13 cellular contexts compared by ENCODE assay signal in genomic region chr14:61196792-61197191, GRCh38.
DNase-seq lines count a peak whose midpoint lies in the region; ATAC-seq, FAIRE-seq and TF ChIP-seq lines count a peak whose summit lies in the region.
"Had no signal": no experiment of that assay in that cellular context is flagged by ENCODE, and none has a peak within 500 bp of the region (broad histone marks: within the 10 kb centered on the region; RNA-seq: fewer than 3 reads in every experiment).

No MANE protein-coding gene starts in this region.

- FAIRE-seq in GM19239 (lab: Jason Lieb, UNC): no peak

- no peak overlapping the region for H2BK120ac ChIP-seq in IMR-90 (ENCODE audit: low read depth, low read length)

- H2BK15ac ChIP-seq in IMR-90 (ENCODE audit: low read depth, low read length): no peak overlapping the region; the same call in 2 of the 3 replicates

- no peak overlapping the region for H3K4ac ChIP-seq in IMR-90 (ENCODE audit: low read depth, low read length)

- TF ChIP-seq CTCF in AG09309 (IDR thresholded peaks at IDR 0.05; ENCODE audit: control insufficient read depth, insufficient read depth, low read depth, low read length, missing control alignments): peak; percentile 15
- no peak for TF ChIP-seq CTCF in IMR-90 (conservative IDR thresholded peaks at IDR 0.05; ENCODE audit: low read depth, low read length)
- peak; percentile 64 for TF ChIP-seq CTCF in RWPE2 (IDR thresholded peaks at IDR 0.05; ENCODE audit: poor library complexity, severe bottlenecking)
- TF ChIP-seq CTCF in fibroblast of the aortic adventitia (IDR thresholded peaks at IDR 0.05; ENCODE audit: insufficient read depth, low read length): peak; percentile 12
- TF ChIP-seq CTCF in GM10266 (IDR thresholded peaks at IDR 0.05; ENCODE audit: control insufficient read depth, insufficient read depth, low read depth, missing control alignments): no peak

- H3K9ac ChIP-seq in IMR-90 (ENCODE audit: low read depth, low read length): no peak overlapping the region
- H3K9ac ChIP-seq: BLaER1 had no signal

- dilution Hi-C loops in IMR-90 (cut with HindIII; ENCODE audit: low sequenced_read_pairs, unreplicated experiment): no loop called here

- no peak overlapping the region for H4K8ac ChIP-seq in IMR-90 (ENCODE audit: low read depth in 2 of 2, low read length in 2 of 2)

- H3K9me1 ChIP-seq in IMR-90 (ENCODE audit: insufficient read depth, low read length): peaks cover 6% of the 10 kb centered on the region

- H3K27me3 ChIP-seq in IMR-90 (ENCODE audit: control insufficient read depth, insufficient read depth, low read length) (no peaks in the 10 kb centered on the region), RWPE2 (ENCODE audit: insufficient read depth, poor library complexity, severe bottlenecking) (no peaks in the 10 kb centered on the region)
- H3K27me3 ChIP-seq: BLaER1, colonic mucosa had no signal

- in situ Hi-C loops in IMR-90 (cut with MboI; ENCODE audit: low sequenced_read_pairs): no loop called here

- H3K4me1 ChIP-seq in IMR-90 (ENCODE audit: control insufficient read depth, insufficient read depth, low read length) (peaks cover 9% of the 10 kb centered on the region), RWPE2 (ENCODE audit: insufficient read depth, poor library complexity, severe bottlenecking) (no peaks in the 10 kb centered on the region)
- H3K4me1 ChIP-seq: BLaER1, colonic mucosa had no signal

- no peak for TF ChIP-seq POLR2A in IMR-90 (IDR thresholded peaks at IDR 0.05; ENCODE audit: low read depth, low read length)

- H3K14ac ChIP-seq in IMR-90 (replicated peaks; ENCODE audit: low read depth, low read length): no peak overlapping the region

- peak; percentile 20; the same call in 1 of the 2 replicates for TF ChIP-seq RAD21 in IMR-90 (IDR thresholded peaks at IDR 0.05; ENCODE audit: low read length)

- no peak overlapping the region for H3K4me2 ChIP-seq in IMR-90 (ENCODE audit: low read depth, low read length)
- H3K4me2 ChIP-seq: BLaER1 had no signal

- 60% methylated on average over 1 of the region's 3 CpGs; no CpG with 5 or more reads in 1 of the 2 experiments for WGBS in IMR-90 (ENCODE audit: extremely low coverage in 2 of 2, insufficient read length in 1 of 2), 2 experiments

- H2AFZ ChIP-seq in IMR-90 (replicated peaks; ENCODE audit: low read length, poor library complexity): no peak overlapping the region

- H3K4me3 ChIP-seq in AG09309 (ENCODE audit: control insufficient read depth, low read depth, low read length): no peak overlapping the region
- H3K4me3 ChIP-seq in IMR-90 (ENCODE audit: insufficient read depth, low read depth, low read length): no peak overlapping the region
- H3K4me3 ChIP-seq in RWPE2 (ENCODE audit: severe bottlenecking): no peak overlapping the region
- no peak overlapping the region for H3K4me3 ChIP-seq in fibroblast of the aortic adventitia (ENCODE audit: low read depth, low read length)
- H3K4me3 ChIP-seq: BLaER1, colonic mucosa had no signal

- H4K91ac ChIP-seq in IMR-90 (ENCODE audit: insufficient read depth, low read depth, low read length): no peak overlapping the region

- POLR2A ChIA-PET in IMR-90 (lab: Charles Lee; ENCODE audit: unreplicated experiment): no interaction called here

- H4K5ac ChIP-seq in IMR-90 (ENCODE audit: low read depth, low read length): no peak overlapping the region

- CTCF ChIA-PET in IMR-90 (lab: Yijun Ruan, JAX): no interaction called here

- no peak overlapping the region for H2BK20ac ChIP-seq in IMR-90 (ENCODE audit: low read depth, low read length)

- H2AK9ac ChIP-seq in IMR-90 (replicated peaks; ENCODE audit: low read depth, low read length, poor library complexity): no peak overlapping the region

- no peaks in the 10 kb centered on the region for H3K79me1 ChIP-seq in IMR-90 (ENCODE audit: low read depth in 1 of 2, low read length in 2 of 2)

- DNase-seq in AG09309 (ENCODE audit: low read depth): no peak
- no peak for DNase-seq in IMR-90
- no peak for DNase-seq in RWPE2 (ENCODE audit: low spot score)
- DNase-seq in fibroblast of the aortic adventitia (ENCODE audit: low read depth): no peak
- no peak for DNase-seq in GM10266 (ENCODE audit: extremely low spot score)
- no peak for DNase-seq in stimulated activated CD4-positive, alpha-beta T cell treated with anti-CD3 and anti-CD28 coated beads, Interleukin-2, amount 100 ng/mL, for 48 hours
- DNase-seq in GM19239 (ENCODE audit: insufficient read length, low spot score): no peak
- DNase-seq in T-helper 2 cell: no peak
- DNase-seq: colonic mucosa; immature natural killer cell; naive B cell; stimulated activated naive B cell treated with anti-CD40 and anti-IgM and Interleukin-4, amounts not matched to agents 10 μg/mL and 1 μg/mL and 100 μg/mL, for 72 hours had no signal

- H2BK5ac ChIP-seq in IMR-90 (ENCODE audit: low read depth, low read length, poor library complexity, severe bottlenecking): no peak overlapping the region

- no peak overlapping the region for H2AK5ac ChIP-seq in IMR-90 (ENCODE audit: low read depth, low read length)

- no peak overlapping the region for H3K56ac ChIP-seq in IMR-90 (ENCODE audit: extremely low read depth, insufficient read depth, low read length)

- H3K18ac ChIP-seq in IMR-90 (ENCODE audit: low read depth, low read length): no peak overlapping the region

- H3K36me3 ChIP-seq in IMR-90 (ENCODE audit: control insufficient read depth, insufficient read depth, low read length) (no peaks in the 10 kb centered on the region), RWPE2 (ENCODE audit: low read depth) (no peaks in the 10 kb centered on the region)
- H3K36me3 ChIP-seq: BLaER1, colonic mucosa had no signal

- H3K23ac ChIP-seq in IMR-90 (ENCODE audit: low read depth, low read length): no peak overlapping the region

- H3K27ac ChIP-seq in IMR-90 (ENCODE audit: insufficient read depth, low read length) (no peak overlapping the region), RWPE2 (ENCODE audit: poor library complexity, severe bottlenecking) (no peak overlapping the region)
- H3K27ac ChIP-seq: BLaER1, colonic mucosa had no signal

- no peak for ATAC-seq in IMR-90 (ENCODE audit: low read depth)
- ATAC-seq in RWPE2 (ENCODE audit: low read depth): peak; percentile 58; the same call in 2 of the 3 replicates
- ATAC-seq: stimulated activated naive B cell treated with anti-CD40 and anti-IgM and Interleukin-4, amounts not matched to agents 10 μg/mL and 1 μg/mL and 100 μg/mL, for 72 hours had no signal

- no peaks in the 10 kb centered on the region for H4K20me1 ChIP-seq in IMR-90 (ENCODE audit: insufficient read depth, low read length)
- H4K20me1 ChIP-seq: BLaER1 had no signal

- intact Hi-C loops in IMR-90 (cut with micrococcal nuclease): no loop called here

- H3K9me3 ChIP-seq in IMR-90 (ENCODE audit: control insufficient read depth, insufficient read depth, low read length): no peaks in the 10 kb centered on the region
- H3K9me3 ChIP-seq in RWPE2 (ENCODE audit: severe bottlenecking): no peaks in the 10 kb centered on the region
- H3K9me3 ChIP-seq: BLaER1, colonic mucosa had no signal

- no TSS peak for BruUV-seq in IMR-90 (replicated peaks; lab: Mats Ljungman, UMichigan)

TF ChIP-seq in IMR-90, 13 proteins besides CTCF, POLR2A, EP300 and RAD21:
- TF ChIP-seq RFX5 (IDR thresholded peaks at IDR 0.05; ENCODE audit: low read depth, low read length) (no peak), MAZ (IDR thresholded peaks at IDR 0.05; ENCODE audit: borderline replicate concordance, low read depth, low read length) (no peak), SMC3 (IDR thresholded peaks at IDR 0.05; ENCODE audit: low read depth, low read length) (no peak)
TF ChIP-seq in IMR-90: peak in this region for 0.

Comparison
In these comparisons a context has a peak if more than half of its experiments do, and no peak if none do; other contexts are left out.
1. CTCF ChIP-seq: peak in AG09309 (single experiment), RWPE2 (single experiment) and fibroblast of the aortic adventitia (single experiment); none in IMR-90 (single experiment) and GM10266 (single experiment).